1 cellular context compared by ENCODE assay signal in genomic region chr19:19399733-19400438, GRCh38.
TF ChIP-seq lines count a peak whose summit lies in the region.

No MANE protein-coding gene starts in this region.

TF ChIP-seq in HepG2, 621 proteins besides CTCF, POLR2A, EP300 and RAD21:
- TF ChIP-seq ZNF556 (CRISPR knock-in tag; IDR thresholded peaks at IDR 0.05; ENCODE audit: borderline replicate concordance) = no peak
- no peak for TF ChIP-seq ZBTB37 (CRISPR knock-in tag; IDR thresholded peaks at IDR 0.05)
- TF ChIP-seq HIC2 (CRISPR knock-in tag; IDR thresholded peaks at IDR 0.05; ENCODE audit: low read depth) = no peak
- no peak for TF ChIP-seq POLR2AphosphoS2 (IDR thresholded peaks at IDR 0.05; ENCODE audit: low read depth, low read length)
- TF ChIP-seq ZBTB26 (CRISPR knock-in tag; IDR thresholded peaks at IDR 0.05; ENCODE audit: borderline replicate concordance) = no peak
- TF ChIP-seq YEATS2 (CRISPR knock-in tag; IDR thresholded peaks at IDR 0.05; ENCODE audit: borderline replicate concordance) = no peak
- TF ChIP-seq PHF20 (CRISPR knock-in tag; IDR thresholded peaks at IDR 0.05) = no peak
- TF ChIP-seq THAP7 (CRISPR knock-in tag; IDR thresholded peaks at IDR 0.05) = no peak
- no peak for TF ChIP-seq ZNF616 (CRISPR knock-in tag; IDR thresholded peaks at IDR 0.05; ENCODE audit: low read depth)
- TF ChIP-seq ATF7 (IDR thresholded peaks at IDR 0.05) = no peak
- no peak for TF ChIP-seq ATF7 (CRISPR knock-in tag; IDR thresholded peaks at IDR 0.05)
- no peak for TF ChIP-seq ZXDC (CRISPR knock-in tag; IDR thresholded peaks at IDR 0.05)
- no peak for TF ChIP-seq DMTF1 (CRISPR knock-in tag; IDR thresholded peaks at IDR 0.05)
- no peak for TF ChIP-seq ZNF83 (CRISPR knock-in tag; IDR thresholded peaks at IDR 0.05; ENCODE audit: borderline replicate concordance)
- no peak for TF ChIP-seq MXI1 (IDR thresholded peaks at IDR 0.05; ENCODE audit: borderline replicate concordance, low read depth, low read length)
